Comparison of ENCODE assay signal across 19 cellular contexts in genomic region chr1:26791138-26791537, GRCh38. TPM values are rescaled to one million over a fixed set of nuclear protein-coding genes. Genes with fewer than 3 reads are reported as not detected.
DNase-seq lines count a peak whose midpoint lies in the region; ATAC-seq and TF ChIP-seq lines count a peak whose summit lies in the region.
"Had no signal": no experiment of that assay in that cellular context is flagged by ENCODE, and none has a peak within 500 bp of the region (broad histone marks: within the 10 kb centered on the region; RNA-seq: fewer than 3 reads in every experiment).

No MANE protein-coding gene starts in this region.

- no peak for ATAC-seq in activated T-cell treated with anti-CD3 and anti-CD28 coated beads, Interleukin-2, amount 50 U/mL, for 72 hours (replicated peaks in 1 of 2)
- no peak for ATAC-seq in activated naive CD4-positive, alpha-beta T cell treated with anti-CD3 and anti-CD28 coated beads, Interleukin-2, amount 50 U/mL, for 72 hours
- ATAC-seq in natural killer cell treated with Interleukin-12 subunit alpha and Interleukin-12 subunit beta and Interleukin-15 and Interleukin-18, amount 100 ng/mL, for 72 hours: no peak
- ATAC-seq in left lung (no peak), GM19467 (IDR thresholded peaks at IDR 0.05; ENCODE audit: unreplicated experiment) (no peak)
- ATAC-seq: naive thymus-derived CD4-positive, alpha-beta T cell had no signal

- intact Hi-C loops in tibial artery (cut with DNase I; ENCODE audit: low total_unique reads) (loop anchor here (5.0 kb wide), 1 partner anchor 114 kb away; no protein-coding TSS in a partner anchor), left lung (cut with DNase I) (loop anchor here in 1 of 2 donors (5.0 kb wide), 1 partner anchor 189 kb away; no protein-coding TSS in a partner anchor)

- TF ChIP-seq CTCF in Loucy (conservative IDR thresholded peaks at IDR 0.05; ENCODE audit: low read length): no peak
- no peak for TF ChIP-seq CTCF in tibial artery (IDR thresholded peaks at IDR 0.05)
- no peak for TF ChIP-seq CTCF in left lung (IDR thresholded peaks at IDR 0.05)

- H3K9ac ChIP-seq in Loucy (ENCODE audit: low read depth, low read length, poor library complexity, severe bottlenecking): no peak overlapping the region

- peaks cover 34% of the 10 kb centered on the region for H3K79me2 ChIP-seq in Loucy (ENCODE audit: insufficient read depth, low read length)

- peaks cover 2 to 16% of the 10 kb centered on the region in 2 donors for H3K36me3 Mint-ChIP-seq in activated T-cell treated with anti-CD3 and anti-CD28 coated beads, Interleukin-2, amount 50 U/mL, for 72 hours (ENCODE audit: insufficient read depth in 2 of 2)
- peaks cover 21 to 28% of the 10 kb centered on the region in 2 donors for H3K36me3 Mint-ChIP-seq in activated naive CD4-positive, alpha-beta T cell treated with anti-CD3 and anti-CD28 coated beads, Interleukin-2, amount 50 U/mL, for 72 hours
- peaks cover 31% of the 10 kb centered on the region for H3K36me3 Mint-ChIP-seq in natural killer cell treated with Interleukin-12 subunit alpha and Interleukin-12 subunit beta and Interleukin-15 and Interleukin-18, amount 100 ng/mL, for 72 hours

- peak overlapping the region; percentile 99 for H3K4me2 ChIP-seq in Loucy (ENCODE audit: low read depth, low read length, poor library complexity, severe bottlenecking)

- no peaks in the 10 kb centered on the region for H3K9me3 Mint-ChIP-seq in activated T-cell treated with anti-CD3 and anti-CD28 coated beads, Interleukin-2, amount 50 U/mL, for 72 hours
- H3K9me3 Mint-ChIP-seq in activated naive CD4-positive, alpha-beta T cell treated with anti-CD3 and anti-CD28 coated beads, Interleukin-2, amount 50 U/mL, for 72 hours: no peaks in the 10 kb centered on the region
- no peaks in the 10 kb centered on the region for H3K9me3 Mint-ChIP-seq in natural killer cell treated with Interleukin-12 subunit alpha and Interleukin-12 subunit beta and Interleukin-15 and Interleukin-18, amount 100 ng/mL, for 72 hours
- H3K9me3 Mint-ChIP-seq: activated B cell treated with CpG ODN at 0.5 μM for 24 hours had no signal

- no peaks in the 10 kb centered on the region for H3K27me3 ChIP-seq in Loucy (ENCODE audit: insufficient read depth, low read length, poor library complexity, severe bottlenecking)
- H3K27me3 ChIP-seq in tibial artery: no peaks in the 10 kb centered on the region
- no peaks in the 10 kb centered on the region for H3K27me3 ChIP-seq in left lung
- H3K27me3 ChIP-seq: vagina had no signal

- peaks cover 66% of the 10 kb centered on the region for H3K4me1 Mint-ChIP-seq in activated T-cell treated with anti-CD3 and anti-CD28 coated beads, Interleukin-2, amount 50 U/mL, for 72 hours (ENCODE audit: low read depth)
- peaks cover 64 to 71% of the 10 kb centered on the region in 2 donors for H3K4me1 Mint-ChIP-seq in natural killer cell treated with Interleukin-12 subunit alpha and Interleukin-12 subunit beta and Interleukin-15 and Interleukin-18, amount 100 ng/mL, for 72 hours (ENCODE audit: low read depth in 2 of 2)

- H3K9me2 ChIP-seq in Loucy (replicated peaks; ENCODE audit: low read depth, low read length): no peaks in the 10 kb centered on the region

- H3K27me3 Mint-ChIP-seq in activated T-cell treated with anti-CD3 and anti-CD28 coated beads, Interleukin-2, amount 50 U/mL, for 72 hours (ENCODE audit: low read depth): no peaks in the 10 kb centered on the region
- no peaks in the 10 kb centered on the region for H3K27me3 Mint-ChIP-seq in natural killer cell treated with Interleukin-12 subunit alpha and Interleukin-12 subunit beta and Interleukin-15 and Interleukin-18, amount 100 ng/mL, for 72 hours
- H3K27me3 Mint-ChIP-seq: activated B cell treated with CpG ODN at 0.5 μM for 24 hours; naive thymus-derived CD4-positive, alpha-beta T cell had no signal

- H3F3A ChIP-seq in Loucy (ENCODE audit: low read depth): peaks cover 14% of the 10 kb centered on the region

- no peak overlapping the region for H2AFZ ChIP-seq in Loucy (ENCODE audit: low read length)

- DNase-seq in activated T-cell treated with anti-CD3 and anti-CD28 coated beads, Interleukin-2, amount 50 U/mL, for 72 hours: no peak
- no peak for DNase-seq in activated T-cell treated with anti-CD3 and anti-CD28 coated beads, Interleukin-2, amount 50 U/mL, for 1 hour
- no peak for DNase-seq in activated naive CD4-positive, alpha-beta T cell treated with anti-CD3 and anti-CD28 coated beads, Interleukin-2, amount 50 U/mL, for 72 hours (ENCODE audit: low spot score in 2 of 2)
- DNase-seq in natural killer cell treated with Interleukin-12 subunit alpha and Interleukin-12 subunit beta and Interleukin-15 and Interleukin-18, amount 100 ng/mL, for 72 hours (ENCODE audit: low spot score): no peak
- no peak for DNase-seq in tibial artery
- no peak for DNase-seq in left lung
- DNase-seq: activated B cell treated with CpG ODN at 0.5 μM for 24 hours; anterior cingulate cortex; MM.1S; NCI-H1930; NK-92 treated with Interleukin-12 subunit alpha and Interleukin-12 subunit beta, amount 100 ng/mL, for 24 hours; posterior cingulate gyrus; SW 1271 had no signal

- H3K4me3 ChIP-seq in Loucy (ENCODE audit: low read length, poor library complexity, severe bottlenecking) (no peak overlapping the region), tibial artery (no peak overlapping the region), left lung (no peak overlapping the region)
- H3K4me3 ChIP-seq: lung, vagina had no signal

- no peak overlapping the region for H3K27ac ChIP-seq in tibial artery
- no peak overlapping the region for H3K27ac ChIP-seq in left lung
- H3K27ac ChIP-seq: RWPE1, vagina had no signal

- H3K4me3 Mint-ChIP-seq in activated T-cell treated with anti-CD3 and anti-CD28 coated beads, Interleukin-2, amount 50 U/mL, for 72 hours: peak overlapping the region; percentile 93 to 98
- peak overlapping the region; percentile 94 for H3K4me3 Mint-ChIP-seq in natural killer cell treated with Interleukin-12 subunit alpha and Interleukin-12 subunit beta and Interleukin-15 and Interleukin-18, amount 100 ng/mL, for 72 hours
- H3K4me3 Mint-ChIP-seq: activated B cell treated with CpG ODN at 0.5 μM for 24 hours had no signal

- H3K36me3 ChIP-seq in Loucy (ENCODE audit: insufficient read depth, low read length) (peaks cover 6% of the 10 kb centered on the region; the same call in 1 of the 2 replicates), tibial artery (peaks cover 13 to 27% (median 14%) of the 10 kb centered on the region in 3 donors), left lung (peaks cover 0 to 21% of the 10 kb centered on the region in 2 donors)

- H4K20me1 ChIP-seq in Loucy (ENCODE audit: insufficient read depth, low read length, poor library complexity, severe bottlenecking): peaks cover 4% of the 10 kb centered on the region

- peak overlapping the region; percentile 93 for H3K27ac Mint-ChIP-seq in activated T-cell treated with anti-CD3 and anti-CD28 coated beads, Interleukin-2, amount 50 U/mL, for 72 hours
- H3K27ac Mint-ChIP-seq in activated naive CD4-positive, alpha-beta T cell treated with anti-CD3 and anti-CD28 coated beads, Interleukin-2, amount 50 U/mL, for 72 hours: peak overlapping the region; percentile 96 to 99
- H3K27ac Mint-ChIP-seq in natural killer cell treated with Interleukin-12 subunit alpha and Interleukin-12 subunit beta and Interleukin-15 and Interleukin-18, amount 100 ng/mL, for 72 hours: peak overlapping the region; percentile 99 to 100
- H3K27ac Mint-ChIP-seq: activated B cell treated with CpG ODN at 0.5 μM for 24 hours had no signal

- H3K9me3 ChIP-seq in Loucy (ENCODE audit: insufficient read depth, low read depth, low read length) (no peaks in the 10 kb centered on the region), tibial artery (no peaks in the 10 kb centered on the region), left lung (no peaks in the 10 kb centered on the region)
- H3K9me3 ChIP-seq: vagina had no signal

- H3K4me1 ChIP-seq in Loucy (ENCODE audit: insufficient read depth, low read length, poor library complexity, severe bottlenecking) (peaks cover 48% of the 10 kb centered on the region), tibial artery (peaks cover 5 to 25% (median 15%) of the 10 kb centered on the region in 4 donors), left lung (peaks cover 12 to 29% of the 10 kb centered on the region in 2 donors)

RNA-seq across cellular contexts. Expression of gene PIGV, which starts 3.4 kb away (rescaled TPM):
- total RNA-seq in activated T-cell treated with anti-CD3 and anti-CD28 coated beads, Interleukin-2, amount 50 U/mL, for 72 hours: 10 to 100 TPM; 19.4 to 20.0 TPM
- 10 to 100 TPM; 15.9 to 21.0 TPM for total RNA-seq in activated naive CD4-positive, alpha-beta T cell treated with anti-CD3 and anti-CD28 coated beads, Interleukin-2, amount 50 U/mL, for 72 hours
- total RNA-seq in natural killer cell treated with Interleukin-12 subunit alpha and Interleukin-12 subunit beta and Interleukin-15 and Interleukin-18, amount 100 ng/mL, for 72 hours: 10 to 100 TPM; 44.3 to 60.2 TPM
- 10 to 100 TPM; 15.4 to 16.9 TPM for total RNA-seq in left lung

RNA-seq across cellular contexts. Expression of gene ZDHHC18, which starts 35.4 kb away (rescaled TPM):
- total RNA-seq in activated T-cell treated with anti-CD3 and anti-CD28 coated beads, Interleukin-2, amount 50 U/mL, for 72 hours: 10 to 100 TPM; 64.4 to 80.2 TPM
- total RNA-seq in activated naive CD4-positive, alpha-beta T cell treated with anti-CD3 and anti-CD28 coated beads, Interleukin-2, amount 50 U/mL, for 72 hours: 10 to 100 TPM; 37.8 to 59.5 TPM
- total RNA-seq in natural killer cell treated with Interleukin-12 subunit alpha and Interleukin-12 subunit beta and Interleukin-15 and Interleukin-18, amount 100 ng/mL, for 72 hours: 100 to 1,000 TPM in 1 of 2 donors, 10 to 100 TPM in 1; 87.2 to 106 TPM
- 10 to 100 TPM; 22.8 to 33.4 TPM for total RNA-seq in left lung
